8 cellular contexts compared by ENCODE assay signal in the genomic region with DNA sequence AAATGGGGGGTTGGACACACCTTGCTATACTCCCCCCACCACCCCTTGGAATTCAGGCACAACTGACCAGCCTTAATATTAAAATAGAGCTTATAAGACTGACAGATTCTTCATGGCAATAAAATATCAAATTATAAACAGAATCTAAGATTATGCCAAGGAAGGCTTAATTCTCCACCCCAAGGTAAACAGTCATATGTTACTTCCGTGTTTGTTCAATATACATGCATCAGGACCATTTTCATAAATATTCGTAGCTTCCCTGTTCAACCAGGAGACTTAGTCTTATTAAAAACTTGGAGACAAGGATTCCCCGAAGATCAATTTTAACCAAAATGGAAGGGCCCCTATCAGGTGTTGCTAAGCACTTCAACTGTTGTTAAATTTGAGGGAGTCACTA.
"Had no signal": no experiment of that assay in that cellular context is flagged by ENCODE, and none has a peak within 500 bp of the region (broad histone marks: within the 10 kb centered on the region; RNA-seq: fewer than 3 reads in every experiment).

No MANE protein-coding gene starts in this region.

- H3K9me3 Mint-ChIP-seq: HFFc6 had no signal

- H3K4me3 ChIP-seq: GM23248, HAP-1 had no signal

- H3K27ac ChIP-seq: GM23248, HL-60 had no signal

- H3K9ac ChIP-seq: GM23248 had no signal

- H3K36me3 ChIP-seq: HAP-1 had no signal

- DNase-seq: GM23248, GOT3, H7, HFFc6, IMR-90, KBM-7 had no signal

- H3K4me3 Mint-ChIP-seq: HFFc6 had no signal

- H3K27ac Mint-ChIP-seq: HFFc6 had no signal

- H3K9me3 ChIP-seq: HAP-1 had no signal
